Comparison of ENCODE assay signal across 16 cellular contexts in genomic region chr15:101542306-101543025, GRCh38. TPM values are rescaled to one million over a fixed set of nuclear protein-coding genes. Genes with fewer than 3 reads are reported as not detected.
DNase-seq lines count a peak whose midpoint lies in the region; ATAC-seq and TF ChIP-seq lines count a peak whose summit lies in the region.
"Had no signal": no experiment of that assay in that cellular context is flagged by ENCODE, and none has a peak within 500 bp of the region (broad histone marks: within the 10 kb centered on the region; RNA-seq: fewer than 3 reads in every experiment).

No MANE protein-coding gene starts in this region.

- H3K9me3 Mint-ChIP-seq in stimulated activated memory B cell treated with anti-CD40 and anti-IgM and Interleukin-4, amounts not matched to agents 10 μg/mL and 1 μg/mL and 100 μg/mL, for 72 hours, result peaks cover 5% of the 10 kb centered on the region
- H3K9me3 Mint-ChIP-seq: neural progenitor cell had no signal

- TF ChIP-seq EP300 in SK-N-SH (IDR thresholded peaks at IDR 0.05; ENCODE audit: borderline replicate concordance in 1 of 2, low read depth in 1 of 2, low read length in 1 of 2), result no peak

- no peaks in the 10 kb centered on the region for H3K4me1 ChIP-seq in SK-N-SH (ENCODE audit: control insufficient read depth in 1 of 2, insufficient read depth in 2 of 2, low read depth in 1 of 2, low read length in 1 of 2)
- no peaks in the 10 kb centered on the region for H3K4me1 ChIP-seq in PC-3 (ENCODE audit: insufficient read depth, low read length)
- H3K4me1 ChIP-seq: Caco-2, uterus had no signal

- H3K4me2 ChIP-seq in SK-N-SH (no peak overlapping the region), PC-3 (ENCODE audit: low read length) (no peak overlapping the region)
- H3K4me2 ChIP-seq: neural progenitor cell had no signal

- CTCF ChIA-PET in SK-N-SH (lab: Yijun Ruan, JAX) (interaction anchor here (1.2 kb wide), 1 partner anchor 41 kb away, joined by 3 read pairs; no protein-coding TSS in a partner anchor), PC-3 (lab: Charles Lee) (no interaction called here)

- in situ Hi-C loops in brain microvascular endothelial cell (cut with HindIII; ENCODE audit: low pct_ligation_motif_present, low sequenced_read_pairs), result no loop called here

- 64% methylated on average over 15 of the region's 17 CpGs for WGBS in SK-N-SH (ENCODE audit: low lambda C conversion rate)

- H3K79me2 ChIP-seq in SK-N-SH (ENCODE audit: insufficient read depth), result no peaks in the 10 kb centered on the region
- no peaks in the 10 kb centered on the region for H3K79me2 ChIP-seq in PC-3 (ENCODE audit: low read length)

- H3K4me1 Mint-ChIP-seq in stimulated activated memory B cell treated with anti-CD40 and anti-IgM and Interleukin-4, amounts not matched to agents 10 μg/mL and 1 μg/mL and 100 μg/mL, for 72 hours, result no peaks in the 10 kb centered on the region
- H3K4me1 Mint-ChIP-seq: neural progenitor cell had no signal

- H3K9me2 ChIP-seq in SK-N-SH (no peaks in the 10 kb centered on the region), PC-3 (replicated peaks; ENCODE audit: low read length) (no peaks in the 10 kb centered on the region)

- H3K4me3 Mint-ChIP-seq in stimulated activated memory B cell treated with anti-CD40 and anti-IgM and Interleukin-4, amounts not matched to agents 10 μg/mL and 1 μg/mL and 100 μg/mL, for 72 hours, result no peak overlapping the region
- H3K4me3 Mint-ChIP-seq: activated naive CD8-positive, alpha-beta T cell; neural progenitor cell had no signal

- H3K27me3 ChIP-seq in SK-N-SH (ENCODE audit: insufficient read depth), result no peaks in the 10 kb centered on the region
- H3K27me3 ChIP-seq in PC-3 (ENCODE audit: low read length), result peaks cover 41% of the 10 kb centered on the region
- H3K27me3 ChIP-seq in brain microvascular endothelial cell (replicated peaks), result peaks cover 3% of the 10 kb centered on the region
- H3K27me3 ChIP-seq: neural progenitor cell, uterus had no signal

- no peak for TF ChIP-seq RAD21 in SK-N-SH (IDR thresholded peaks at IDR 0.05; ENCODE audit: low read length)

- TF ChIP-seq CTCF in SK-N-SH (IDR thresholded peaks at IDR 0.05), result no peak
- no peak for TF ChIP-seq CTCF in PC-3 (conservative IDR thresholded peaks at IDR 0.05; ENCODE audit: low read depth, low read length)
- no peak for TF ChIP-seq CTCF in brain microvascular endothelial cell (IDR thresholded peaks at IDR 0.05; ENCODE audit: low read depth, low read length, missing control alignments)

- POLR2A ChIA-PET in SK-N-SH (lab: Yijun Ruan, JAX), result no interaction called here
- POLR2A ChIA-PET in PC-3 (lab: Charles Lee; ENCODE audit: unreplicated experiment), result no interaction called here

- ATAC-seq in SK-N-SH treated with all-trans-retinoic acid at 6 μM for 48 hours, result no peak; the same call in 2 of the 3 replicates
- peak; percentile 29; the same call in 1 of the 2 replicates for ATAC-seq in PC-3
- ATAC-seq in stimulated activated memory B cell treated with anti-CD40 and anti-IgM and Interleukin-4, amounts not matched to agents 10 μg/mL and 1 μg/mL and 100 μg/mL, for 72 hours, result peak; percentile 62
- ATAC-seq: left ventricle myocardium superior had no signal

- peak; percentile 71 for DNase-seq in SK-N-SH
- no peak for DNase-seq in PC-3
- DNase-seq in islet precursor cell, result peak; percentile 53
- DNase-seq in brain microvascular endothelial cell, result no peak
- no peak for DNase-seq in kidney tubule cell (ENCODE audit: low spot score)
- DNase-seq in COLO668 (lab: John Stamatoyannopoulos, UW; ENCODE audit: unreplicated experiment), result no peak
- DNase-seq: Caco-2; glutamatergic neuron; left ventricle myocardium superior; stimulated activated CD4-positive, alpha-beta T cell treated with anti-CD3 and anti-CD28 coated beads, Interleukin-4, amount 100 ng/mL, for 24 hours; uterus had no signal

- H2AFZ ChIP-seq in SK-N-SH (ENCODE audit: low read depth) (no peak overlapping the region), PC-3 (ENCODE audit: low read length) (no peak overlapping the region)
- H2AFZ ChIP-seq: neural progenitor cell had no signal

- H3F3A ChIP-seq in SK-N-SH (replicated peaks; ENCODE audit: insufficient read depth), result no peaks in the 10 kb centered on the region
- no peaks in the 10 kb centered on the region for H3F3A ChIP-seq in PC-3 (ENCODE audit: low read length, unreplicated experiment)

- H3K36me3 ChIP-seq in SK-N-SH (replicated peaks in 1 of 2; ENCODE audit: control insufficient read depth in 1 of 2, insufficient read depth in 2 of 2, low read length in 1 of 2), result no peaks in the 10 kb centered on the region
- H3K36me3 ChIP-seq in PC-3 (ENCODE audit: low read depth, low read length), result no peaks in the 10 kb centered on the region
- no peaks in the 10 kb centered on the region for H3K36me3 ChIP-seq in brain microvascular endothelial cell (replicated peaks)
- H3K36me3 ChIP-seq: neural progenitor cell, uterus had no signal

- H4K20me1 ChIP-seq in SK-N-SH (ENCODE audit: insufficient read depth), result no peaks in the 10 kb centered on the region
- no peaks in the 10 kb centered on the region for H4K20me1 ChIP-seq in PC-3 (ENCODE audit: low read length)

- no peaks in the 10 kb centered on the region for H3K9me3 ChIP-seq in SK-N-SH
- no peaks in the 10 kb centered on the region for H3K9me3 ChIP-seq in PC-3 (ENCODE audit: low read length)
- H3K9me3 ChIP-seq: Caco-2, uterus had no signal

- H3K27ac Mint-ChIP-seq in stimulated activated memory B cell treated with anti-CD40 and anti-IgM and Interleukin-4, amounts not matched to agents 10 μg/mL and 1 μg/mL and 100 μg/mL, for 72 hours, result no peak overlapping the region
- H3K27ac Mint-ChIP-seq: activated naive CD8-positive, alpha-beta T cell; neural progenitor cell had no signal

- intact Hi-C loops in PC-3 (cut with micrococcal nuclease), result no loop called here

- H3K27ac ChIP-seq in SK-N-SH (ENCODE audit: low read depth in 2 of 2, low read length in 1 of 2) (no peak overlapping the region), PC-3 (ENCODE audit: low read length) (no peak overlapping the region), brain microvascular endothelial cell (no peak overlapping the region)
- H3K27ac ChIP-seq: neural progenitor cell, SK-N-MC, uterus had no signal

- H3K36me3 Mint-ChIP-seq in stimulated activated memory B cell treated with anti-CD40 and anti-IgM and Interleukin-4, amounts not matched to agents 10 μg/mL and 1 μg/mL and 100 μg/mL, for 72 hours, result no peaks in the 10 kb centered on the region
- H3K36me3 Mint-ChIP-seq: activated naive CD8-positive, alpha-beta T cell had no signal

- no peak overlapping the region for H3K9ac ChIP-seq in SK-N-SH
- H3K9ac ChIP-seq in PC-3 (ENCODE audit: low read length), result no peak overlapping the region
- H3K9ac ChIP-seq: neural progenitor cell had no signal

- no peak overlapping the region for H3K4me3 ChIP-seq in SK-N-SH (ENCODE audit: low read depth in 2 of 2, low read length in 1 of 2)
- H3K4me3 ChIP-seq in PC-3 (ENCODE audit: low read length), result no peak overlapping the region
- H3K4me3 ChIP-seq in brain microvascular endothelial cell (ENCODE audit: low read depth, low read length), result no peak overlapping the region
- H3K4me3 ChIP-seq: neural progenitor cell, SK-N-MC, uterus had no signal

- BruUV-seq in PC-3 (replicated peaks; lab: Mats Ljungman, UMichigan), result no TSS peak

- H3K27me3 Mint-ChIP-seq in stimulated activated memory B cell treated with anti-CD40 and anti-IgM and Interleukin-4, amounts not matched to agents 10 μg/mL and 1 μg/mL and 100 μg/mL, for 72 hours, result peaks cover 42% of the 10 kb centered on the region

TF ChIP-seq in SK-N-SH, 30 proteins besides CTCF, POLR2A, EP300 and RAD21 (continues in another document):
- TF ChIP-seq YY1 (IDR thresholded peaks at IDR 0.05; ENCODE audit: low read depth) (no peak), ELF1 (IDR thresholded peaks at IDR 0.05) (no peak)
- TF ChIP-seq, protein P1, sequence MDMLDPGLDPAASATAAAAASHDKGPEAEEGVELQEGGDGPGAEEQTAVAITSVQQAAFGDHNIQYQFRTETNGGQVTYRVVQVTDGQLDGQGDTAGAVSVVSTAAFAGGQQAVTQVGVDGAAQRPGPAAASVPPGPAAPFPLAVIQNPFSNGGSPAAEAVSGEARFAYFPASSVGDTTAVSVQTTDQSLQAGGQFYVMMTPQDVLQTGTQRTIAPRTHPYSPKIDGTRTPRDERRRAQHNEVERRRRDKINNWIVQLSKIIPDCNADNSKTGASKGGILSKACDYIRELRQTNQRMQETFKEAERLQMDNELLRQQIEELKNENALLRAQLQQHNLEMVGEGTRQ (IDR thresholded peaks at IDR 0.05; ENCODE audit: borderline replicate concordance, low read depth, low read length), result no peak

TF ChIP-seq in SK-N-SH treated with all-trans-retinoic acid at 6 μM for 48 hours, 23 proteins besides CTCF, POLR2A, EP300 and RAD21 (continues in another document):
- no peak for TF ChIP-seq OSR1 (CRISPR knock-in tag; IDR thresholded peaks at IDR 0.05)
- no peak for TF ChIP-seq CREB5 (CRISPR knock-in tag; IDR thresholded peaks at IDR 0.05; ENCODE audit: low read depth)
- TF ChIP-seq SNAI2 (CRISPR knock-in tag; IDR thresholded peaks at IDR 0.05), result no peak
- no peak for TF ChIP-seq TOX (CRISPR knock-in tag; IDR thresholded peaks at IDR 0.05; ENCODE audit: borderline replicate concordance)
- TF ChIP-seq ZNF70 (CRISPR knock-in tag; IDR thresholded peaks at IDR 0.05), result no peak
- TF ChIP-seq CSDC2 (CRISPR knock-in tag; IDR thresholded peaks at IDR 0.05), result no peak
- TF ChIP-seq GLIS3 (CRISPR knock-in tag; IDR thresholded peaks at IDR 0.05), result no peak
- TF ChIP-seq ZC3H10 (CRISPR knock-in tag; IDR thresholded peaks at IDR 0.05), result no peak
- TF ChIP-seq ESRRG (CRISPR knock-in tag; IDR thresholded peaks at IDR 0.05), result no peak

RNA-seq across cellular contexts. Expression of gene PCSK6, which starts 53.0 kb away (rescaled TPM):
- polyA plus RNA-seq in SK-N-SH (2012; rRNA removed), result 0.03 and 0.10 TPM in 2 replicates
- polyA plus RNA-seq in SK-N-SH (2012; cell fraction: cytosol; rRNA removed), result 0.05 and 0.45 TPM in 2 replicates
- 0.23 and 0.32 TPM in 2 replicates for polyA plus RNA-seq in SK-N-SH (2012; cell fraction: nucleus; rRNA removed)
- total RNA-seq in PC-3 (2014; rRNA removed), result 2.7 and 3.7 TPM in 2 replicates

Comparison
In these comparisons a context has a peak if more than half of its experiments do, and no peak if none do; other contexts are left out.
1. DNase-seq: peak in SK-N-SH (single experiment) and islet precursor cell (single experiment); none in PC-3 (single experiment), brain microvascular endothelial cell (single experiment), kidney tubule cell (single experiment) and COLO668 (single experiment).